ENCODE assay signal across 1 cellular context in genomic region chr4:82428969-82429727, GRCh38.
TF ChIP-seq lines count a peak whose summit lies in the region.

No MANE protein-coding gene starts in this region.

TF ChIP-seq in K562, 482 proteins besides CTCF, POLR2A, EP300 and RAD21 (continued from another document and continues in another):
- TF ChIP-seq, protein P1, sequence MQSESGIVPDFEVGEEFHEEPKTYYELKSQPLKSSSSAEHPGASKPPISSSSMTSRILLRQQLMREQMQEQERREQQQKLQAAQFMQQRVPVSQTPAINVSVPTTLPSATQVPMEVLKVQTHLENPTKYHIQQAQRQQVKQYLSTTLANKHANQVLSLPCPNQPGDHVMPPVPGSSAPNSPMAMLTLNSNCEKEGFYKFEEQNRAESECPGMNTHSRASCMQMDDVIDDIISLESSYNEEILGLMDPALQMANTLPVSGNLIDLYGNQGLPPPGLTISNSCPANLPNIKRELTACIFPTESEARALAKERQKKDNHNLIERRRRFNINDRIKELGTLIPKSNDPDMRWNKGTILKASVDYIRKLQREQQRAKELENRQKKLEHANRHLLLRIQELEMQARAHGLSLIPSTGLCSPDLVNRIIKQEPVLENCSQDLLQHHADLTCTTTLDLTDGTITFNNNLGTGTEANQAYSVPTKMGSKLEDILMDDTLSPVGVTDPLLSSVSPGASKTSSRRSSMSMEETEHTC (IDR thresholded peaks at IDR 0.05), result no peak
- TF ChIP-seq HDAC2 (IDR thresholded peaks at IDR 0.05) (no peak), ZNF408 (CRISPR knock-in tag; IDR thresholded peaks at IDR 0.05; ENCODE audit: low read depth) (no peak), ZNF699 (CRISPR knock-in tag; IDR thresholded peaks at IDR 0.05; ENCODE audit: insufficient replicate concordance) (no peak), ZFP1 (CRISPR knock-in tag; IDR thresholded peaks at IDR 0.05) (0 out of 2 replicates have a peak, but pooled peaks have one; percentile 24), CCAR2 (IDR thresholded peaks at IDR 0.05; ENCODE audit: low read depth, low read length) (no peak), ZNF717 (CRISPR knock-in tag; IDR thresholded peaks at IDR 0.05) (no peak), ZNF318 (IDR thresholded peaks at IDR 0.05; ENCODE audit: borderline replicate concordance in 1 of 2, low read depth in 1 of 2) (no peak), XRCC3 (IDR thresholded peaks at IDR 0.05) (no peak), FOXM1 (IDR thresholded peaks at IDR 0.05; ENCODE audit: low read depth) (no peak), FOXM1 (CRISPR knock-in tag; IDR thresholded peaks at IDR 0.05; ENCODE audit: low read depth) (peak; percentile 32), ADNP (tag; IDR thresholded peaks at IDR 0.05) (no peak), ID3 (CRISPR knock-in tag; IDR thresholded peaks at IDR 0.05) (no peak), ID3 (tag; IDR thresholded peaks at IDR 0.05) (no peak), DACH1 (IDR thresholded peaks at IDR 0.05; ENCODE audit: partially characterized antibody) (no peak), RBM17 (IDR thresholded peaks at IDR 0.05; ENCODE audit: borderline replicate concordance, low read depth, low read length) (no peak), PML (IDR thresholded peaks at IDR 0.05; ENCODE audit: low read length) (peak; percentile 83), ZNF23 (CRISPR knock-in tag; IDR thresholded peaks at IDR 0.05) (no peak), TAF9B (IDR thresholded peaks at IDR 0.05; ENCODE audit: partially characterized antibody) (peak; percentile 78), ZBTB34 (CRISPR knock-in tag; IDR thresholded peaks at IDR 0.05) (no peak), HOXB6 (CRISPR knock-in tag; IDR thresholded peaks at IDR 0.05; ENCODE audit: borderline replicate concordance) (no peak), CEBPB (tag; IDR thresholded peaks at IDR 0.05) (no peak), TRIM28 (IDR thresholded peaks at IDR 0.05) (no peak), POLR2H (tag; IDR thresholded peaks at IDR 0.05; ENCODE audit: low read depth) (peak; percentile 93), PYGO2 (tag; IDR thresholded peaks at IDR 0.05) (no peak), KAT7 (CRISPR knock-in tag; IDR thresholded peaks at IDR 0.05; ENCODE audit: borderline replicate concordance) (peak; percentile 92), RAD51 (IDR thresholded peaks at IDR 0.05; ENCODE audit: borderline replicate concordance, low read depth) (no peak), SMARCA5 (IDR thresholded peaks at IDR 0.05) (no peak), ZNF740 (CRISPR knock-in tag; IDR thresholded peaks at IDR 0.05) (no peak; the same call in 1 of the 2 replicates), ZNF740 (tag; IDR thresholded peaks at IDR 0.05) (peak in 1 of 2 experiments; percentile 73; a peak in 1 of 4 replicates), ZNF75A (CRISPR knock-in tag; IDR thresholded peaks at IDR 0.05) (no peak), SMARCB1 (IDR thresholded peaks at IDR 0.05; ENCODE audit: insufficient read length, low read depth) (no peak), ZNF121 (CRISPR knock-in tag; conservative IDR thresholded peaks at IDR 0.05) (no peak), CBX3 (IDR thresholded peaks at IDR 0.05; ENCODE audit: borderline replicate concordance in 1 of 2, low read length in 2 of 2) (no peak), PPARD (CRISPR knock-in tag; IDR thresholded peaks at IDR 0.05) (no peak), ZNF707 (CRISPR knock-in tag; conservative IDR thresholded peaks at IDR 0.05) (no peak), KDM1A (IDR thresholded peaks at IDR 0.05) (peak in 1 of 2 experiments; percentile 49; a peak in 1 of 4 replicates), TSHZ1 (CRISPR knock-in tag; IDR thresholded peaks at IDR 0.05) (no peak), SRSF9 (IDR thresholded peaks at IDR 0.05; ENCODE audit: borderline replicate concordance, low read depth, low read length) (no peak), GABPA (tag; conservative IDR thresholded peaks at IDR 0.05; ENCODE audit: low read depth) (peak; percentile 20), BRD4 (IDR thresholded peaks at IDR 0.05) (no peak), PURB (CRISPR knock-in tag; IDR thresholded peaks at IDR 0.05; ENCODE audit: low read depth) (no peak), U2AF1 (optimal IDR thresholded peaks at IDR 0.05; ENCODE audit: low read depth, low read length) (peak; percentile 97), TEAD4 (IDR thresholded peaks at IDR 0.05; ENCODE audit: low read length) (no peak; the same call in none of the 2 replicates), TEAD4 (CRISPR knock-in tag; IDR thresholded peaks at IDR 0.05; ENCODE audit: borderline replicate concordance) (no peak), MEF2D (tag; conservative IDR thresholded peaks at IDR 0.05; ENCODE audit: low read depth) (no peak), RBFOX2 (IDR thresholded peaks at IDR 0.05; ENCODE audit: low read depth, low read length) (peak; percentile 99), ZKSCAN8 (CRISPR knock-in tag; IDR thresholded peaks at IDR 0.05) (no peak), SETDB1 (IDR thresholded peaks at IDR 0.05; ENCODE audit: low read length) (no peak)
- TF ChIP-seq, protein P2, sequence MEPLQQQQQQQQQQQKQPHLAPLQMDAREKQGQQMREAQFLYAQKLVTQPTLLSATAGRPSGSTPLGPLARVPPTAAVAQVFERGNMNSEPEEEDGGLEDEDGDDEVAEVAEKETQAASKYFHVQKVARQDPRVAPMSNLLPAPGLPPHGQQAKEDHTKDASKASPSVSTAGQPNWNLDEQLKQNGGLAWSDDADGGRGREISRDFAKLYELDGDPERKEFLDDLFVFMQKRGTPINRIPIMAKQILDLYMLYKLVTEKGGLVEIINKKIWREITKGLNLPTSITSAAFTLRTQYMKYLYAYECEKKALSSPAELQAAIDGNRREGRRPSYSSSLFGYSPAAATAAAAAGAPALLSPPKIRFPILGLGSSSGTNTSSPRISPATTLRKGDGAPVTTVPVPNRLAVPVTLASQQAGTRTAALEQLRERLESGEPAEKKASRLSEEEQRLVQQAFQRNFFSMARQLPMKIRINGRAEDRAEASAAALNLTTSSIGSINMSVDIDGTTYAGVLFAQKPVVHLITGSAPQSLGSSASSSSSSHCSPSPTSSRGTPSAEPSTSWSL (CRISPR knock-in tag; IDR thresholded peaks at IDR 0.05; ENCODE audit: borderline replicate concordance), result no peak
- TF ChIP-seq, protein P3, sequence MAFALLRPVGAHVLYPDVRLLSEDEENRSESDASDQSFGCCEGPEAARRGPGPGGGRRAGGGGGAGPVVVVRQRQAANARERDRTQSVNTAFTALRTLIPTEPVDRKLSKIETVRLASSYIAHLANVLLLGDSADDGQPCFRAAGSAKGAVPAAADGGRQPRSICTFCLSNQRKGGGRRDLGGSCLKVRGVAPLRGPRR (CRISPR knock-in tag; IDR thresholded peaks at IDR 0.05), result no peak
- TF ChIP-seq, protein P4, sequence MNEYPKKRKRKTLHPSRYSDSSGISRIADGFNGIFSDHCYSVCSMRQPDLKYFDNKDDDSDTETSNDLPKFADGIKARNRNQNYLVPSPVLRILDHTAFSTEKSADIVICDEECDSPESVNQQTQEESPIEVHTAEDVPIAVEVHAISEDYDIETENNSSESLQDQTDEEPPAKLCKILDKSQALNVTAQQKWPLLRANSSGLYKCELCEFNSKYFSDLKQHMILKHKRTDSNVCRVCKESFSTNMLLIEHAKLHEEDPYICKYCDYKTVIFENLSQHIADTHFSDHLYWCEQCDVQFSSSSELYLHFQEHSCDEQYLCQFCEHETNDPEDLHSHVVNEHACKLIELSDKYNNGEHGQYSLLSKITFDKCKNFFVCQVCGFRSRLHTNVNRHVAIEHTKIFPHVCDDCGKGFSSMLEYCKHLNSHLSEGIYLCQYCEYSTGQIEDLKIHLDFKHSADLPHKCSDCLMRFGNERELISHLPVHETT (CRISPR knock-in tag; conservative IDR thresholded peaks at IDR 0.05 in 1 of 2, IDR thresholded peaks at IDR 0.05 in 1 of 2), result peak in 1 of 2 experiments; percentile 33; a peak in 1 of 4 replicates
